8 cellular contexts compared by ENCODE assay signal in the genomic region with DNA sequence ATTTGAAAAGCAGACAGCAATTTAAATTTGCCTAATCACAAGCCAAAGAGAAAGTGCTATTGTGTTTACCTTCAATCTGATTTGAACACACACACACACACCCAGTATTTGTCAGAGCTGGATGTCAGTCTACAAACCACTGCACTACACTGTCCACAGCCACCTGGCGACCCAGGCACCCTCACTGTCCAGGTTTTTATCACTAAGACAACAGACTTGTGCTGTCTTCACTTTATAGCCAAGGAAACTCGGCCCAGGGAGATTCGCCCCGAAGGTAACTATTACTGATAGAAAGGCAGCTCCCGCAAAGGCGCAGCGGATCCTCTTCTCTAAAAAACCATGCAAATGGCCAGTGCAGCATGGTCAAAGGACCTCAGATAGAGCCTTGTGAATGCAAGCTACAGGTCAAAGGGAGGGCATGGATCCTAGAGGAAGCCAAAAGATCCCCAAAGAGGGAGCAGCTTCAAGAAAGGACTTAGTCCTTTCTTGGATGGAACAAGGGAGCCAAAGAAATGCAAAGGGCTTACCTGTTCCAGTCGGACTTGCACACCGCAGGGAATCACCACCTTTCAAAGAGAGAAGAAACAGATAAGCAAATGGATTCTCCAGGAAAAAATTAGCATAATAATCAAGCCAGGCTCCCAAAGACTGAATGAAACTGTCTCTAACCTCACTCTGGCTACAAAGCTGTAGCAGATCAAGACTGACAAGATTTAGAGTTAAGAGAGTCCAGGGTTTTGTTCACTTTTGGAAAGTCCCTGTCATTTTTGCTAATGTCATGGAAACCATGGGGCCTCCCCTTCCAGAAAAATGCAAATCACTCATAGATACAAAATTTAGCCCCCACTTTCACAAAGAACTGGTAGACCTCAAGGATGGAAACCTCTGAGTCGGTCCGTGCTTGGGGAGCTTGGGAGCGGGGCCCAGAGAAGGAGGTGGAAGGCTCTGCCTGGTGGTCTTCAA.
DNase-seq lines count a peak whose midpoint lies in the region; ATAC-seq lines count a peak whose summit lies in the region.

No MANE protein-coding gene starts in this region.

- no peaks in the 10 kb centered on the region for H3K27me3 Mint-ChIP-seq in activated T-helper 2 cell treated with anti-CD3 and anti-CD28 coated beads, Interferon-gamma antibody, Interleukin-2, Interleukin-4, amounts not matched to agents 10 μg/mL and 5 μg/mL and 100 μg/mL, durations not matched to agents 14 hours and 24 hours and 36 hours (ENCODE audit: low read depth)
- no peaks in the 10 kb centered on the region for H3K27me3 Mint-ChIP-seq in activated CD8-positive, alpha-beta memory T cell treated with anti-CD3 and anti-CD28 coated beads, Interleukin-2, amount 10 ng/mL, durations not matched to agents 7 days and 5 days

- CTCF ChIA-PET in activated CD8-positive, alpha-beta memory T cell treated with anti-CD3 and anti-CD28 coated beads, Interleukin-2, amount 10 ng/mL, durations not matched to agents 7 days and 5 days (lab: Charles Lee) = no interaction called here

- H3K9me3 ChIP-seq in skeletal muscle satellite cell (replicated peaks; ENCODE audit: low read length) = no peaks in the 10 kb centered on the region

- ATAC-seq in GM19025 (IDR thresholded peaks at IDR 0.05; ENCODE audit: low read depth, unreplicated experiment) (peak; percentile 46), HG02938 (IDR thresholded peaks at IDR 0.05; ENCODE audit: unreplicated experiment) (peak; percentile 79)
- ATAC-seq in activated CD8-positive, alpha-beta memory T cell treated with anti-CD3 and anti-CD28 coated beads, Interleukin-2, amount 10 ng/mL, durations not matched to agents 7 days and 5 days = no peak

- H3K9ac ChIP-seq in skeletal muscle satellite cell (ENCODE audit: low read depth, low read length) = peak overlapping the region; percentile 72

- peak overlapping the region; percentile 59 for H3K4me3 Mint-ChIP-seq in activated T-helper 2 cell treated with anti-CD3 and anti-CD28 coated beads, Interferon-gamma antibody, Interleukin-2, Interleukin-4, amounts not matched to agents 10 μg/mL and 5 μg/mL and 100 μg/mL, durations not matched to agents 14 hours and 24 hours and 36 hours (ENCODE audit: low read depth)
- H3K4me3 Mint-ChIP-seq in activated CD8-positive, alpha-beta memory T cell treated with anti-CD3 and anti-CD28 coated beads, Interleukin-2, amount 10 ng/mL, durations not matched to agents 7 days and 5 days = no peak overlapping the region

- DNase-seq in activated T-helper 2 cell treated with anti-CD3 and anti-CD28 coated beads, Interferon-gamma antibody, Interleukin-2, Interleukin-4, amounts not matched to agents 10 μg/mL and 5 μg/mL and 100 μg/mL, durations not matched to agents 14 hours and 24 hours and 36 hours (ENCODE audit: low spot score) = no peak
- DNase-seq in ecto neural progenitor cell (ENCODE audit: low spot score) (no peak), NCI-H2081 treated with DMSO at 0.1 percent for 48 hours (lab: John Stamatoyannopoulos, UW) (no peak), occipital lobe (lab: John Stamatoyannopoulos, UW) (no peak)
- DNase-seq in activated CD8-positive, alpha-beta memory T cell treated with anti-CD3 and anti-CD28 coated beads, Interleukin-2, amount 10 ng/mL, durations not matched to agents 7 days and 5 days = no peak

- peak overlapping the region; percentile 81 for H3K27ac Mint-ChIP-seq in activated T-helper 2 cell treated with anti-CD3 and anti-CD28 coated beads, Interferon-gamma antibody, Interleukin-2, Interleukin-4, amounts not matched to agents 10 μg/mL and 5 μg/mL and 100 μg/mL, durations not matched to agents 14 hours and 24 hours and 36 hours
- no peak overlapping the region for H3K27ac Mint-ChIP-seq in activated CD8-positive, alpha-beta memory T cell treated with anti-CD3 and anti-CD28 coated beads, Interleukin-2, amount 10 ng/mL, durations not matched to agents 7 days and 5 days

- H3K4me3 ChIP-seq in skeletal muscle satellite cell (ENCODE audit: low read length) = no peak overlapping the region

- H3K36me3 Mint-ChIP-seq in activated T-helper 2 cell treated with anti-CD3 and anti-CD28 coated beads, Interferon-gamma antibody, Interleukin-2, Interleukin-4, amounts not matched to agents 10 μg/mL and 5 μg/mL and 100 μg/mL, durations not matched to agents 14 hours and 24 hours and 36 hours (ENCODE audit: low read depth) = no peaks in the 10 kb centered on the region
- no peaks in the 10 kb centered on the region for H3K36me3 Mint-ChIP-seq in activated CD8-positive, alpha-beta memory T cell treated with anti-CD3 and anti-CD28 coated beads, Interleukin-2, amount 10 ng/mL, durations not matched to agents 7 days and 5 days

- intact Hi-C loops in activated T-helper 2 cell treated with anti-CD3 and anti-CD28 coated beads, Interferon-gamma antibody, Interleukin-2, Interleukin-4, amounts not matched to agents 10 μg/mL and 5 μg/mL and 100 μg/mL, durations not matched to agents 14 hours and 24 hours and 36 hours (cut with micrococcal nuclease) = loop anchor here (5.0 kb wide), 2 partner anchors 169 to 391 kb away; no protein-coding TSS in a partner anchor

- no peaks in the 10 kb centered on the region for H3K27me3 ChIP-seq in skeletal muscle satellite cell (ENCODE audit: control insufficient read depth, insufficient read depth, low read length)

- H3K4me2 ChIP-seq in skeletal muscle satellite cell (ENCODE audit: low read length) = peak overlapping the region; percentile 62

- H3K4me1 Mint-ChIP-seq in activated T-helper 2 cell treated with anti-CD3 and anti-CD28 coated beads, Interferon-gamma antibody, Interleukin-2, Interleukin-4, amounts not matched to agents 10 μg/mL and 5 μg/mL and 100 μg/mL, durations not matched to agents 14 hours and 24 hours and 36 hours (ENCODE audit: low read depth) = peaks cover 30% of the 10 kb centered on the region
- H3K4me1 Mint-ChIP-seq in activated CD8-positive, alpha-beta memory T cell treated with anti-CD3 and anti-CD28 coated beads, Interleukin-2, amount 10 ng/mL, durations not matched to agents 7 days and 5 days = no peaks in the 10 kb centered on the region

- H3K9me3 Mint-ChIP-seq in activated T-helper 2 cell treated with anti-CD3 and anti-CD28 coated beads, Interferon-gamma antibody, Interleukin-2, Interleukin-4, amounts not matched to agents 10 μg/mL and 5 μg/mL and 100 μg/mL, durations not matched to agents 14 hours and 24 hours and 36 hours = no peaks in the 10 kb centered on the region
- H3K9me3 Mint-ChIP-seq in activated CD8-positive, alpha-beta memory T cell treated with anti-CD3 and anti-CD28 coated beads, Interleukin-2, amount 10 ng/mL, durations not matched to agents 7 days and 5 days (ENCODE audit: low read depth) = peaks cover 5% of the 10 kb centered on the region

- H3K36me3 ChIP-seq in skeletal muscle satellite cell (ENCODE audit: insufficient read depth, low read length) = peaks cover 4% of the 10 kb centered on the region

- H3K4me1 ChIP-seq in skeletal muscle satellite cell (ENCODE audit: control insufficient read depth, insufficient read depth, low read length) = peaks cover 62% of the 10 kb centered on the region
